ENCODE assay signal across 8 cellular contexts in the genomic region with DNA sequence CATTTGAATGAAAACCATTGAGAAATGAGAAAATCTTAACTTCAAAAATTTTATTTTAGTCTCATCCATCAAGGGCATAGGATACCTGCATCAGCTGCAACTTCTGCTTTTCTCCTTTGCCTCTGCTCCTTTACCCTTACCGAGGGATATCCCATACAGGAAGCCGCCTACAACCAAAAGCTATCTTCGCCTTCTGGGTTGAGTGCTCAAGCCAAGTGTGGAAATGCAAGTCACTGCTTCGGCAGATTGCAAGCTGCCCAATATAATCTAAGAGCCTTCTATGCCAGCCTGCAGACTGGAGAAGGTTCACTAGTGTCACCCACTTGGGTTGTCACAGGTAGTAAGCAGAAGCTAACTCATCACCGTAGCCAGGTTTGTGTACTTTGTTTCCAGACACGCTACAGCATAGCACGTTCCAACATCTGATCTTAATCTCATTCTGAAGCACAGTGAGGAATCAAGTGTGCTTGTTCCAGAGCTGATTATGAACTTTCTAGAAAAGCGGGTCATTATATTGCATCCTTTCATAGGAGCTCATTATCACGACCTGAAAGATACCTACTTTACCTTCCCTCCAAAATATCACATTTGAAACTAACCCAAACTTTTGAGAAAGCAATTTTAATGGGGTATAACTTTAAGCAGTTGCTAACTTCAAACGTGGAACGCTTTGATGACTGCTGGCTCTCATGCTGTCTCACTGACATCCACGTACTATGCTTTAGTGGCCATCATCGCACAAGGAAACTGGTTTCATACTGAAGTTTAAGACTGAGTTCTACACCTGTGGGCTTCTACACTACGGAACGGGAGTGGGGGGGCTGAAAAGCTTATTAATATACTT. TPM values are rescaled to one million over a fixed set of nuclear protein-coding genes. Genes with fewer than 3 reads are reported as not detected.
A peak's percentile ranks its signal among the peaks of the same experiment; 100 is the strongest.
DNase-seq lines count a peak whose midpoint lies in the region; ATAC-seq and TF ChIP-seq lines count a peak whose summit lies in the region.

No MANE protein-coding gene starts in this region.

- DNase-seq in LNCaP clone FGC (ENCODE audit: low read depth): no peak
- no peak for DNase-seq in left lung
- DNase-seq in thoracic aorta (ENCODE audit: low spot score): no peak
- DNase-seq in SW 1271 (lab: John Stamatoyannopoulos, UW): no peak

- intact Hi-C loops in left lung (cut with DNase I): loop anchor here in 1 of 2 donors (10.0 kb wide), 1 partner anchor 118 kb away; the partner anchor contains the start of gene TRIM65

- peaks cover 36 to 61% (median 46%) of the 10 kb centered on the region in 10 experiments for H3K4me1 ChIP-seq in BLaER1 treated with 17β-estradiol and CSF1 and Interleukin-3, amounts not matched to agents 10 nM and 100 nM
- H3K4me1 ChIP-seq in left lung (peaks cover 10 to 44% of the 10 kb centered on the region in 2 donors), thoracic aorta (ENCODE audit: control insufficient read depth in 1 of 2, low read depth in 2 of 2) (peaks cover 9 to 32% of the 10 kb centered on the region in 2 donors)

- peaks cover 34% of the 10 kb centered on the region for H3K4me1 Mint-ChIP-seq in activated naive CD8-positive, alpha-beta T cell (ENCODE audit: low read depth)

- H4K20me1 ChIP-seq in BLaER1 treated with 17β-estradiol and CSF1 and Interleukin-3, amounts not matched to agents 10 nM and 100 nM: peaks cover 54 to 78% (median 71%) of the 10 kb centered on the region in 11 experiments

- peaks cover 22% of the 10 kb centered on the region for H3K36me3 Mint-ChIP-seq in activated naive CD8-positive, alpha-beta T cell

- H3K4me3 ChIP-seq in BLaER1 treated with 17β-estradiol and CSF1 and Interleukin-3, amounts not matched to agents 10 nM and 100 nM: peak overlapping the region; percentile 87 to 99 (median 96)
- H3K4me3 ChIP-seq in LNCaP clone FGC (ENCODE audit: low read depth, low read length) (peak overlapping the region; percentile 17; the same call in 1 of the 2 replicates), left lung (peak overlapping the region; percentile 64 to 93), thoracic aorta (peak overlapping the region; percentile 92)

- peaks cover 0 to 8% (median 6%) of the 10 kb centered on the region in 11 experiments; a peak in 7 of 22 replicates for H3K9me3 ChIP-seq in BLaER1 treated with 17β-estradiol and CSF1 and Interleukin-3, amounts not matched to agents 10 nM and 100 nM (replicated peaks in 1 of 11)
- H3K9me3 ChIP-seq in left lung: no peaks in the 10 kb centered on the region
- no peaks in the 10 kb centered on the region for H3K9me3 ChIP-seq in thoracic aorta

- peak overlapping the region; percentile 91 for H3K27ac Mint-ChIP-seq in activated naive CD8-positive, alpha-beta T cell

- peak overlapping the region in 9 of 11 experiments; percentile 7 to 98 (median 56); a peak in 16 of 22 replicates for H3K27ac ChIP-seq in BLaER1 treated with 17β-estradiol and CSF1 and Interleukin-3, amounts not matched to agents 10 nM and 100 nM
- H3K27ac ChIP-seq in left lung: peak overlapping the region; percentile 16 to 48
- peak overlapping the region; percentile 14 to 26 for H3K27ac ChIP-seq in thoracic aorta

- peak overlapping the region; percentile 98 to 100 (median 100) for H3K9ac ChIP-seq in BLaER1 treated with 17β-estradiol and CSF1 and Interleukin-3, amounts not matched to agents 10 nM and 100 nM

- H3K4me3 Mint-ChIP-seq in activated naive CD8-positive, alpha-beta T cell: peak overlapping the region; percentile 96

- ATAC-seq in left lung (no peak), thoracic aorta (ENCODE audit: insufficient number of reproducible peaks, low FRiP score, low read depth) (no peak), HG02759 (IDR thresholded peaks at IDR 0.05; ENCODE audit: unreplicated experiment) (no peak), HG02840 (IDR thresholded peaks at IDR 0.05; ENCODE audit: low FRiP score, unreplicated experiment) (no peak)

- H3K27me3 Mint-ChIP-seq in activated naive CD8-positive, alpha-beta T cell: no peaks in the 10 kb centered on the region

- no peaks in the 10 kb centered on the region for H3K27me3 ChIP-seq in BLaER1 treated with 17β-estradiol and CSF1 and Interleukin-3, amounts not matched to agents 10 nM and 100 nM
- no peaks in the 10 kb centered on the region for H3K27me3 ChIP-seq in left lung
- no peaks in the 10 kb centered on the region for H3K27me3 ChIP-seq in thoracic aorta (replicated peaks; ENCODE audit: insufficient read depth)

- TF ChIP-seq CTCF in LNCaP clone FGC (IDR thresholded peaks at IDR 0.05; ENCODE audit: control insufficient read depth, extremely low read depth, insufficient read depth) (no peak), left lung (IDR thresholded peaks at IDR 0.05) (no peak), thoracic aorta (IDR thresholded peaks at IDR 0.05) (no peak)

- H3K36me3 ChIP-seq in BLaER1 treated with 17β-estradiol and CSF1 and Interleukin-3, amounts not matched to agents 10 nM and 100 nM: peaks cover 46 to 57% (median 51%) of the 10 kb centered on the region in 11 experiments
- H3K36me3 ChIP-seq in left lung (peaks cover 5 to 50% of the 10 kb centered on the region in 2 donors), thoracic aorta (peaks cover 28% of the 10 kb centered on the region)

- peaks cover 3% of the 10 kb centered on the region for H3K9me3 Mint-ChIP-seq in activated naive CD8-positive, alpha-beta T cell (ENCODE audit: low read depth)

- peak overlapping the region; percentile 77 to 98 (median 91) for H3K4me2 ChIP-seq in BLaER1 treated with 17β-estradiol and CSF1 and Interleukin-3, amounts not matched to agents 10 nM and 100 nM

RNA-seq across cellular contexts. Expression of gene UNK, which starts 8.0 kb away (rescaled TPM):
- 10 to 100 TPM; 19.8 to 24.6 TPM for total RNA-seq in left lung
- 10 to 100 TPM; 31.0 to 51.7 TPM for total RNA-seq in thoracic aorta

RNA-seq across cellular contexts. Expression of gene GALK1, which starts 11.6 kb away (rescaled TPM):
- total RNA-seq in left lung (10 to 100 TPM; 38.1 to 39.6 TPM), thoracic aorta (10 to 100 TPM; 29.6 to 58.3 TPM)

RNA-seq across cellular contexts. Expression of gene ITGB4, which starts 55.4 kb away (rescaled TPM):
- 10 to 100 TPM; 44.1 to 54.8 TPM for total RNA-seq in left lung
- 10 to 100 TPM; 11.6 to 21.1 TPM for total RNA-seq in thoracic aorta

Comparison
In these comparisons a context has a peak if more than half of its experiments do, and no peak if none do; other contexts are left out.
1. H3K4me3 ChIP-seq: peak in every context shown above with its lines; median percentile 96 in BLaER1 treated with 17β-estradiol and CSF1 and Interleukin-3, amounts not matched to agents 10 nM and 100 nM; 92 in thoracic aorta; 78 in left lung; 17 in LNCaP clone FGC.